ENCODE assay signal across 8 cellular contexts in the genomic region with DNA sequence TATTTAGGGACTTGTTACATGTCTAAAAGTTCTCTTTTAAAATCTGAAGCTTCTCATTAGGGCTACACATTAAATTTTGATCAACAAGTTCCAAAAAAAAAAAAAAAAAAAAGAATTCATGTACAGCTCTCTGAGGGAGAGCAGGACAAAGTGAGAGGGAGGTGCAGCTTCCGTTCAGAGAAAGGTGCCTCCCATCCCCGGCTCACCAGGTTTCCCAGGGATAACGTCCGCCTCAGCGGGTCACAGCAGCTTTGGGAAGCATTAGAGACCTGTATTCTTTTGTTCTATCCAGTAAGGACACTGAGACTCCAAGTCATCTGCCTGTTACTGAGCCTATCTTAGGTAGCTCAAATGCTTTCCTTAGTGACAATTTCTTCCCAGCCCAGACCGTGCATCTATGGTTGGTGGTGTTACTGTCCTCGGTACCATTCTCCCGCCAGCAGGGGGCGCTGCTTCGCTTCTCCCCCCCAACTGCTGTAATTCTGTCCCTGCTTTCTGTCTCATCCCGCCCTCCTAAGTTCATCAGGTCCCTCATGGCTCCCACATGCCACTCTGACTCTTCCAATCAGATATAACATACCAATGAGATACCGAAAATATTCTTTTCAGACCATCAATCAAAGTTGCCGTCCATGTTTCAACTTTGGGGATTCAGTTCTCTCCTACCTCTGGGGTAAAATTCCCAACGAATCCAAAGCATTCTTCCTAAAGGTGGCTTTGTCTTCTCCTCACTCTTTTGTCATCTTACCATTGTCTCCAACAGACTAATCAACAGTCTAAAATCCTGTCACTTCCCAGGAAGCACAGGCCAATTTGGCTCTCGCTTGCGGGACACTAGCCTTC.
DNase-seq lines count a peak whose midpoint lies in the region; ATAC-seq lines count a peak whose summit lies in the region.

No MANE protein-coding gene starts in this region.

- peak; percentile 76 for ATAC-seq in GM21423 (IDR thresholded peaks at IDR 0.05; ENCODE audit: unreplicated experiment)

- in situ Hi-C loops in G401 (cut with HindIII; ENCODE audit: low sequenced_read_pairs): no loop called here

- DNase-seq in G401 (ENCODE audit: low spot score) (peak; percentile 5), HT-29 (ENCODE audit: low spot score) (peak; percentile 82), T-helper 9 cell (peak; percentile 25), brain pericyte (ENCODE audit: low read depth, low spot score) (peak; percentile 1), kidney tubule cell (ENCODE audit: low spot score) (peak; percentile 65), cerebellum (ENCODE audit: low spot score) (no peak)
- peak; percentile 27 for DNase-seq in stimulated activated CD8-positive, alpha-beta memory T cell treated with anti-CD3 and anti-CD28 coated beads, Interleukin-2, amount 100 ng/mL, for 48 hours (ENCODE audit: low read depth in 2 of 2)
